Comparison of ENCODE assay signal across 2 cellular contexts in genomic region chr22:28231423-28231822, GRCh38.
TF ChIP-seq lines count a peak whose summit lies in the region.

No MANE protein-coding gene starts in this region.

TF ChIP-seq in SK-N-SH treated with all-trans-retinoic acid at 6 μM for 48 hours, 23 proteins besides CTCF, POLR2A, EP300 and RAD21 (continued from another document):
- TF ChIP-seq CREB5 (CRISPR knock-in tag; IDR thresholded peaks at IDR 0.05; ENCODE audit: low read depth) = no peak
- TF ChIP-seq ZNF70 (CRISPR knock-in tag; IDR thresholded peaks at IDR 0.05) = no peak
- TF ChIP-seq, protein P1, sequence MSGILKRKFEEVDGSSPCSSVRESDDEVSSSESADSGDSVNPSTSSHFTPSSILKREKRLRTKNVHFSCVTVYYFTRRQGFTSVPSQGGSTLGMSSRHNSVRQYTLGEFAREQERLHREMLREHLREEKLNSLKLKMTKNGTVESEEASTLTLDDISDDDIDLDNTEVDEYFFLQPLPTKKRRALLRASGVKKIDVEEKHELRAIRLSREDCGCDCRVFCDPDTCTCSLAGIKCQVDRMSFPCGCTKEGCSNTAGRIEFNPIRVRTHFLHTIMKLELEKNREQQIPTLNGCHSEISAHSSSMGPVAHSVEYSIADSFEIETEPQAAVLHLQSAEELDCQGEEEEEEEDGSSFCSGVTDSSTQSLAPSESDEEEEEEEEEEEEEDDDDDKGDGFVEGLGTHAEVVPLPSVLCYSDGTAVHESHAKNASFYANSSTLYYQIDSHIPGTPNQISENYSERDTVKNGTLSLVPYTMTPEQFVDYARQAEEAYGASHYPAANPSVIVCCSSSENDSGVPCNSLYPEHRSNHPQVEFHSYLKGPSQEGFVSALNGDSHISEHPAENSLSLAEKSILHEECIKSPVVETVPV (CRISPR knock-in tag; IDR thresholded peaks at IDR 0.05) = no peak
- no peak for TF ChIP-seq OSR1 (CRISPR knock-in tag; IDR thresholded peaks at IDR 0.05)
- no peak for TF ChIP-seq ZFP30 (CRISPR knock-in tag; IDR thresholded peaks at IDR 0.05)
- no peak for TF ChIP-seq SNAI2 (CRISPR knock-in tag; IDR thresholded peaks at IDR 0.05)
- no peak for TF ChIP-seq PPARA (CRISPR knock-in tag; IDR thresholded peaks at IDR 0.05; ENCODE audit: borderline replicate concordance)
TF ChIP-seq in SK-N-SH treated with all-trans-retinoic acid at 6 μM for 48 hours: peak in this region for 0.

TF ChIP-seq in SK-N-SH, 30 proteins besides CTCF, POLR2A, EP300 and RAD21 (continued from another document):
- TF ChIP-seq, protein P2, sequence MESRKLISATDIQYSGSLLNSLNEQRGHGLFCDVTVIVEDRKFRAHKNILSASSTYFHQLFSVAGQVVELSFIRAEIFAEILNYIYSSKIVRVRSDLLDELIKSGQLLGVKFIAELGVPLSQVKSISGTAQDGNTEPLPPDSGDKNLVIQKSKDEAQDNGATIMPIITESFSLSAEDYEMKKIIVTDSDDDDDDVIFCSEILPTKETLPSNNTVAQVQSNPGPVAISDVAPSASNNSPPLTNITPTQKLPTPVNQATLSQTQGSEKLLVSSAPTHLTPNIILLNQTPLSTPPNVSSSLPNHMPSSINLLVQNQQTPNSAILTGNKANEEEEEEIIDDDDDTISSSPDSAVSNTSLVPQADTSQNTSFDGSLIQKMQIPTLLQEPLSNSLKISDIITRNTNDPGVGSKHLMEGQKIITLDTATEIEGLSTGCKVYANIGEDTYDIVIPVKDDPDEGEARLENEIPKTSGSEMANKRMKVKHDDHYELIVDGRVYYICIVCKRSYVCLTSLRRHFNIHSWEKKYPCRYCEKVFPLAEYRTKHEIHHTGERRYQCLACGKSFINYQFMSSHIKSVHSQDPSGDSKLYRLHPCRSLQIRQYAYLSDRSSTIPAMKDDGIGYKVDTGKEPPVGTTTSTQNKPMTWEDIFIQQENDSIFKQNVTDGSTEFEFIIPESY (IDR thresholded peaks at IDR 0.05; ENCODE audit: borderline replicate concordance, low read depth) = no peak
- TF ChIP-seq MEF2A (IDR thresholded peaks at IDR 0.05; ENCODE audit: borderline replicate concordance, low read depth) = no peak
- no peak for TF ChIP-seq JUND (IDR thresholded peaks at IDR 0.05)
- no peak for TF ChIP-seq SIN3A (IDR thresholded peaks at IDR 0.05; ENCODE audit: borderline replicate concordance, low read depth, low read length)
